Comparison of ENCODE assay signal across 8 cellular contexts in the genomic region with DNA sequence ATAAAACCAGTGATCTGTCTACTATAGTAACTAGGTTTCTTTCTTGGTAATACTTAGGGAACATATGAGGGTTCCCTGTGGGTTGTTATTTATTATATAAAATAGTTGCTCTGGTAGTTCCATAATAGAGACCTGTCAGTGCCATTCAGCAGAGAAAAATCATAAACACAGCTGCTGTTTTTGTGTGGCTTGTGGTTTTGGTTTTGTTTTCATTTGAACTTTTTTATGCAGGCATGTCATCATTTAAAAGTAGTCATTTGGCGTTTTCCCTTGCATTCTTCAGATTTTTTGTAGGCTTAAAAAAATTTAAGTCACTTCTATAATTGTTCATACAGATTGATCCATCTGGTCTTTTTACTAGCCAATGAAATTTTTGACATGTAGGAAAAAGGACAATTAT. TPM values are rescaled to one million over a fixed set of nuclear protein-coding genes. Genes with fewer than 3 reads are reported as not detected.
DNase-seq lines count a peak whose midpoint lies in the region; ATAC-seq lines count a peak whose summit lies in the region.

No MANE protein-coding gene starts in this region.

- no peak overlapping the region for H3K4me3 ChIP-seq in mesenchymal stem cell (ENCODE audit: insufficient read depth in 1 of 2, low read depth in 1 of 2, low read length in 2 of 2)

- no peak overlapping the region for H3K4me2 ChIP-seq in mesenchymal stem cell (ENCODE audit: low read length, poor library complexity, severe bottlenecking)

- H4K8ac ChIP-seq in mesenchymal stem cell (ENCODE audit: low read length) = no peak overlapping the region

- no peak overlapping the region for H3K4ac ChIP-seq in mesenchymal stem cell (ENCODE audit: low read depth in 1 of 2, low read length in 2 of 2)

- peak overlapping the region; percentile 24 for H3K27ac Mint-ChIP-seq in activated CD8-positive, alpha-beta memory T cell treated with anti-CD3 and anti-CD28 coated beads, Interleukin-2, amount 10 ng/mL, durations not matched to agents 7 days and 5 days

- no peak overlapping the region for H2BK120ac ChIP-seq in mesenchymal stem cell (ENCODE audit: low read depth, low read length)

- no peak overlapping the region for H2BK12ac ChIP-seq in mesenchymal stem cell (ENCODE audit: low read length in 2 of 2)

- H2BK15ac ChIP-seq in mesenchymal stem cell (ENCODE audit: low read depth, poor library complexity, severe bottlenecking) = no peak overlapping the region

- H3K36me3 Mint-ChIP-seq in activated CD8-positive, alpha-beta memory T cell treated with anti-CD3 and anti-CD28 coated beads, Interleukin-2, amount 10 ng/mL, durations not matched to agents 7 days and 5 days = peaks cover 10% of the 10 kb centered on the region

- H3K18ac ChIP-seq in mesenchymal stem cell (ENCODE audit: low read depth in 1 of 2, low read length in 2 of 2) = no peak overlapping the region

- peaks cover 8% of the 10 kb centered on the region for H3K79me1 ChIP-seq in mesenchymal stem cell (replicated peaks; ENCODE audit: low read length, poor library complexity, severe bottlenecking)

- H3K9me3 Mint-ChIP-seq in activated CD8-positive, alpha-beta memory T cell treated with anti-CD3 and anti-CD28 coated beads, Interleukin-2, amount 10 ng/mL, durations not matched to agents 7 days and 5 days (ENCODE audit: low read depth) = no peaks in the 10 kb centered on the region

- peak; percentile 53 for ATAC-seq in activated CD8-positive, alpha-beta memory T cell treated with anti-CD3 and anti-CD28 coated beads, Interleukin-2, amount 10 ng/mL, durations not matched to agents 7 days and 5 days
- ATAC-seq in HG02678 (IDR thresholded peaks at IDR 0.05; ENCODE audit: unreplicated experiment) = peak; percentile 95

- H2AFZ ChIP-seq in mesenchymal stem cell (ENCODE audit: low read depth, low read length) = no peak overlapping the region

- H3K27ac ChIP-seq in mesenchymal stem cell (ENCODE audit: low read length, poor library complexity, severe bottlenecking) = no peak overlapping the region

- peaks cover 19% of the 10 kb centered on the region for H3K4me1 Mint-ChIP-seq in activated CD8-positive, alpha-beta memory T cell treated with anti-CD3 and anti-CD28 coated beads, Interleukin-2, amount 10 ng/mL, durations not matched to agents 7 days and 5 days

- no peaks in the 10 kb centered on the region for H3K27me3 ChIP-seq in mesenchymal stem cell (ENCODE audit: control insufficient read depth in 1 of 2, insufficient read depth in 1 of 2, low read length in 2 of 2)

- no CpG with 5 or more reads among the region's 1 CpG for WGBS in mesenchymal stem cell

- CTCF ChIA-PET in activated CD8-positive, alpha-beta memory T cell treated with anti-CD3 and anti-CD28 coated beads, Interleukin-2, amount 10 ng/mL, durations not matched to agents 7 days and 5 days (lab: Charles Lee) = interaction anchor here (0.9 kb wide), 1 partner anchor 11 kb away, joined by 4 read pairs; no protein-coding TSS in a partner anchor

- DNase-seq in activated CD8-positive, alpha-beta memory T cell treated with anti-CD3 and anti-CD28 coated beads, Interleukin-2, amount 10 ng/mL, durations not matched to agents 7 days and 5 days = no peak
- no peak for DNase-seq in activated CD8-positive, alpha-beta memory T cell treated with anti-CD3 and anti-CD28 coated beads, Interleukin-2, amount 50 U/mL, for 4 hours
- peak; percentile 70 for DNase-seq in RPMI7951 (ENCODE audit: low read depth)
- DNase-seq in mesenchymal stem cell = peak; percentile 67
- DNase-seq in NCI-H146 treated with DMSO at 0.1 percent for 48 hours (lab: John Stamatoyannopoulos, UW; ENCODE audit: unreplicated experiment) = no peak
- no peak for DNase-seq in cardiac septum (ENCODE audit: low spot score)
- DNase-seq in NK-92 treated with Interleukin-12 subunit alpha and Interleukin-12 subunit beta, amount 100 ng/mL, for 24 hours (lab: John Stamatoyannopoulos, UW) = no peak

- no peak overlapping the region for H2AK5ac ChIP-seq in mesenchymal stem cell (ENCODE audit: low read length, severe bottlenecking)

- intact Hi-C loops in cardiac septum (cut with DNase I) = no loop called here

- no peak overlapping the region for H2BK5ac ChIP-seq in mesenchymal stem cell (ENCODE audit: low read depth, low read length, poor library complexity, severe bottlenecking)

- H3K14ac ChIP-seq in mesenchymal stem cell (ENCODE audit: low read length in 2 of 2) = no peak overlapping the region

- peaks cover 0 to 22% of the 10 kb centered on the region in 2 experiments for H3K36me3 ChIP-seq in mesenchymal stem cell (ENCODE audit: control insufficient read depth in 1 of 2, insufficient read depth in 2 of 2, low read depth in 1 of 2, low read length in 2 of 2)

- H4K91ac ChIP-seq in mesenchymal stem cell (ENCODE audit: low read length) = no peak overlapping the region

- H3K4me1 ChIP-seq in mesenchymal stem cell (ENCODE audit: control insufficient read depth, insufficient read depth, low read depth, low read length) = peaks cover 3% of the 10 kb centered on the region

- H3K27me3 Mint-ChIP-seq in activated CD8-positive, alpha-beta memory T cell treated with anti-CD3 and anti-CD28 coated beads, Interleukin-2, amount 10 ng/mL, durations not matched to agents 7 days and 5 days = no peaks in the 10 kb centered on the region

- no peaks in the 10 kb centered on the region for H3K9me3 ChIP-seq in mesenchymal stem cell (ENCODE audit: control insufficient read depth, low read length)

- no peak overlapping the region for H3K23ac ChIP-seq in mesenchymal stem cell (ENCODE audit: low read length in 2 of 2)

- peak overlapping the region; percentile 29 for H3K9ac ChIP-seq in mesenchymal stem cell (ENCODE audit: low read length)

- no peak overlapping the region for H3K4me3 Mint-ChIP-seq in activated CD8-positive, alpha-beta memory T cell treated with anti-CD3 and anti-CD28 coated beads, Interleukin-2, amount 10 ng/mL, durations not matched to agents 7 days and 5 days

RNA-seq across cellular contexts. Expression of a gene that starts 47.9 kb away (rescaled TPM):
- total RNA-seq in activated CD8-positive, alpha-beta memory T cell treated with anti-CD3 and anti-CD28 coated beads, Interleukin-2, amount 10 ng/mL, durations not matched to agents 7 days and 5 days = 10 to 100 TPM; 18.5 to 19.7 TPM
- total RNA-seq in RPMI7951 (2014; rRNA removed; shearing (Covaris generic)) = 19.0 and 23.9 TPM in 2 replicates
- polyA plus RNA-seq in mesenchymal stem cell (2013, experiment 1 of 2) = 12.6 TPM
- polyA plus RNA-seq in mesenchymal stem cell (2013, experiment 2 of 2) = 14.7 TPM
- 28.8 TPM for total RNA-seq in cardiac septum

RNA-seq across cellular contexts. Expression of a gene that starts 54.8 kb away (rescaled TPM):
- total RNA-seq in activated CD8-positive, alpha-beta memory T cell treated with anti-CD3 and anti-CD28 coated beads, Interleukin-2, amount 10 ng/mL, durations not matched to agents 7 days and 5 days = 1 to 10 TPM; 1.4 TPM
- total RNA-seq in RPMI7951 (2014; rRNA removed; shearing (Covaris generic)) = 0.88 and 1.3 TPM in 2 replicates
- 0.98 TPM for polyA plus RNA-seq in mesenchymal stem cell (2013, experiment 1 of 2)
- 0.77 TPM for polyA plus RNA-seq in mesenchymal stem cell (2013, experiment 2 of 2)
- 1.9 TPM for total RNA-seq in cardiac septum

Comparison
In these comparisons a context has a peak if more than half of its experiments do, and no peak if none do; other contexts are left out.
1. DNase-seq: peak in RPMI7951 (single experiment) and mesenchymal stem cell (single experiment); none in activated CD8-positive, alpha-beta memory T cell treated with anti-CD3 and anti-CD28 coated beads, Interleukin-2, amount 10 ng/mL, durations not matched to agents 7 days and 5 days (single experiment), activated CD8-positive, alpha-beta memory T cell treated with anti-CD3 and anti-CD28 coated beads, Interleukin-2, amount 50 U/mL, for 4 hours (single experiment), NCI-H146 treated with DMSO at 0.1 percent for 48 hours (single experiment), cardiac septum (single experiment) and NK-92 treated with Interleukin-12 subunit alpha and Interleukin-12 subunit beta, amount 100 ng/mL, for 24 hours (single experiment).